ENCODE assay signal across 8 cellular contexts in genomic region chr6:28281288-28282064, GRCh38. TPM values are rescaled to one million over a fixed set of nuclear protein-coding genes. Genes with fewer than 3 reads are reported as not detected.
DNase-seq lines count a peak whose midpoint lies in the region; ATAC-seq, FAIRE-seq and TF ChIP-seq lines count a peak whose summit lies in the region.

PGBD1 (plus strand) TSS chr6:28281572; CDS start chr6:28283814, 2,242 bp downstream.

- H3K9me3 ChIP-seq in astrocyte (ENCODE audit: insufficient read depth, low read depth, low read length): peaks cover 4% of the 10 kb centered on the region

- peak within 1 kb of the TSS; percentile 19 for H3K27ac ChIP-seq in astrocyte (ENCODE audit: low read depth, low read length)

- no peaks in the 10 kb centered on the region for H3K4me1 Mint-ChIP-seq in astrocyte (ENCODE audit: low read depth, unreplicated experiment)

- peaks cover 15% of the 10 kb centered on the region for H3K36me3 ChIP-seq in astrocyte (ENCODE audit: insufficient read depth, low read length)

- no peak for FAIRE-seq in astrocyte (lab: Jason Lieb, UNC)

- H3K4me1 ChIP-seq in astrocyte (ENCODE audit: insufficient read depth, low read length): no peaks in the 10 kb centered on the region

- peaks cover 15% of the 10 kb centered on the region for H3K36me3 Mint-ChIP-seq in astrocyte (ENCODE audit: low read depth, unreplicated experiment)

- H3K9ac ChIP-seq in astrocyte (ENCODE audit: low read length): peak within 1 kb of the TSS; percentile 86

- H4K20me1 ChIP-seq in astrocyte (ENCODE audit: insufficient read depth, low read length): no peaks in the 10 kb centered on the region

- H2AFZ ChIP-seq in astrocyte (ENCODE audit: low read depth, low read length): peak within 1 kb of the TSS; percentile 89

- peak within 1 kb of the TSS; percentile 90 for H3K4me2 ChIP-seq in astrocyte (ENCODE audit: low read length)

- H3K27me3 Mint-ChIP-seq in astrocyte (ENCODE audit: low read depth, unreplicated experiment): no peaks in the 10 kb centered on the region

- TF ChIP-seq CTCF in GM12865 (IDR thresholded peaks at IDR 0.05; ENCODE audit: insufficient read depth, low read depth, low read length, missing control alignments) (no peak), astrocyte (IDR thresholded peaks at IDR 0.05; ENCODE audit: insufficient read depth, low read depth, low read length) (no peak)

- peak within 1 kb of the TSS; percentile 96 for H3K4me3 Mint-ChIP-seq in astrocyte (ENCODE audit: unreplicated experiment)

- peak within 1 kb of the TSS; percentile 77 for H3K27ac Mint-ChIP-seq in astrocyte (ENCODE audit: unreplicated experiment)

- no peaks in the 10 kb centered on the region for H3K9me3 Mint-ChIP-seq in astrocyte (ENCODE audit: unreplicated experiment)

- H3K79me2 ChIP-seq in astrocyte (ENCODE audit: insufficient read depth, low read length): peaks cover 19% of the 10 kb centered on the region

- H3K4me3 ChIP-seq in GM12865 (ENCODE audit: low read depth, low read length): peak within 1 kb of the TSS; percentile 63
- H3K4me3 ChIP-seq in astrocyte (ENCODE audit: insufficient read depth, low read depth, low read length): peak within 1 kb of the TSS; percentile 84

- ATAC-seq in HG02571 (IDR thresholded peaks at IDR 0.05; ENCODE audit: unreplicated experiment) (peak; percentile 70), HG03378 (IDR thresholded peaks at IDR 0.05; ENCODE audit: unreplicated experiment) (no peak)

- DNase-seq in GM12865 (ENCODE audit: low read depth) (peak; percentile 84), NCI-H1092 treated with DMSO at 0.1 percent for 48 hours (lab: John Stamatoyannopoulos, UW) (peak; percentile 58), T follicular helper cell (ENCODE audit: low read depth) (peak; percentile 10), astrocyte (ENCODE audit: low read depth) (peak; percentile 61), hepatic stellate cell (ENCODE audit: low spot score) (peak; percentile 61), pulmonary artery endothelial cell (ENCODE audit: low read depth, low spot score) (peak; percentile 47)

- no peaks in the 10 kb centered on the region for H3K27me3 ChIP-seq in astrocyte (ENCODE audit: insufficient read depth, low read length)

RNA-seq across cellular contexts. Expression of gene PGBD1, which starts in this region (rescaled TPM):
- total RNA-seq in astrocyte (7.9 and 8.1 TPM in 2 replicates), pulmonary artery endothelial cell (7.3 and 10.2 TPM in 2 replicates)

Comparison
In these comparisons a context has a peak if more than half of its experiments do, and no peak if none do; other contexts are left out.
1. DNase-seq: peak in every context shown above with its lines; median percentile 84 in GM12865; 61 in astrocyte; 61 in hepatic stellate cell; 58 in NCI-H1092 treated with DMSO at 0.1 percent for 48 hours; 47 in pulmonary artery endothelial cell; 10 in T follicular helper cell.